8 cellular contexts compared by ENCODE assay signal in the genomic region with DNA sequence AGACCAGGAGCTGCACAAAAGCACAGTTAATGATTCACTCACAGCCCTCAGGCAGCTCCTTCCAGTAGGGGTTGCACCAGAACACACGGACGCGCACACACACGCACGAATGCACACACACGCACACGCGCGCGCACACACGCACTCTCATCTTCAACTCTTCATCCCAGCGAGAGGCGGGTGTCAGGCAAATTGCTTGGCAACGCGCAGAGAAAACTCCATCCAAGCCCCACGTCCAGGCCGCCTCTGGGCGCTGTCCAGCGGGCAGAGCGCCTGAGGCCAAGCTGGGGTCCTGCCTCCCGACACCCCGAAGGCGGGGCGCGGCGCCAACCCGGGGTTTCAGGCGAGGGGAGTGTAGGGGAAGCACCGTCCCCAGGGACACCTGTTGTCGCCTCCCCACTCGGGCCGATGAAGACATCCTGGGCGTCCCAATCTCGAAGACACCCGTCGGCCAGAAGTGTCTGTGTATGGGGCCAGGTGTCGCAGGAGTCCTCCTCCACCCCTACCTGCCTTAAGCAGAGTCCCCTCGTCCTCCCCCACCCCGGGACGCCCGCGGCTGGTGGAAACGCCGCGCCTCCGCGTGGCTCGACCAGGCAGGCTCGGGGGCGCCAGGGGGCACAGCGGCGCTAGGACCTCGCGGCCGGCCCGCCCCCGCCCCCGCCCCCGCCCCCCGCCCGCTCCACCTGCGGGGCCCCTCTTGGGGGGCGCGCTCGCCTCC. TPM values are rescaled to one million over a fixed set of nuclear protein-coding genes. Genes with fewer than 3 reads are reported as not detected.
A peak's percentile ranks its signal among the peaks of the same experiment; 100 is the strongest.
DNase-seq lines count a peak whose midpoint lies in the region; ATAC-seq and TF ChIP-seq lines count a peak whose summit lies in the region.

No MANE protein-coding gene starts in this region.

- peak; percentile 55 for DNase-seq in GM13977 (ENCODE audit: low spot score)
- DNase-seq in NCI-H128 (lab: John Stamatoyannopoulos, UW; ENCODE audit: unreplicated experiment) = peak; percentile 57
- peak; percentile 68 for DNase-seq in activated CD4-positive, alpha-beta T cell treated with anti-CD3 and anti-CD28 coated beads, Interleukin-2, amount 10 ng/mL, durations not matched to agents 24 days and 14 days
- DNase-seq in endodermal cell = peak; percentile 90
- DNase-seq in medulla oblongata (ENCODE audit: extremely low spot score) = peak; percentile 64
- DNase-seq in NCI-H2029 treated with DMSO at 0.1 percent for 48 hours (lab: John Stamatoyannopoulos, UW) = no peak

- WGBS in endodermal cell (ENCODE audit: insufficient coverage in 1 of 2, insufficient read length in 1 of 2), 2 experiments = 0% methylated on average over 6 to 64 of the region's 65 CpGs

- ATAC-seq in HG02610 (IDR thresholded peaks at IDR 0.05; ENCODE audit: unreplicated experiment) = peak; percentile 26

- intact Hi-C loops in activated CD4-positive, alpha-beta T cell treated with anti-CD3 and anti-CD28 coated beads, Interleukin-2, amount 10 ng/mL, durations not matched to agents 24 days and 14 days (cut with micrococcal nuclease) = no loop called here

- H3K4me3 ChIP-seq in endodermal cell (ENCODE audit: low read length) = peak overlapping the region; percentile 77
- peak overlapping the region; percentile 72 to 79 (median 76) for H3K4me3 ChIP-seq in subcutaneous abdominal adipose tissue (ENCODE audit: low read depth in 1 of 5, low read length in 5 of 5)

- H3K36me3 ChIP-seq in endodermal cell (ENCODE audit: control insufficient read depth, insufficient read depth, low read length) = no peaks in the 10 kb centered on the region
- H3K36me3 ChIP-seq in subcutaneous abdominal adipose tissue (ENCODE audit: control insufficient read depth in 5 of 5, insufficient read depth in 5 of 5, low read length in 5 of 5) = no peaks in the 10 kb centered on the region

- H3K4me3 Mint-ChIP-seq in activated CD4-positive, alpha-beta T cell treated with anti-CD3 and anti-CD28 coated beads, Interleukin-2, amount 10 ng/mL, durations not matched to agents 24 days and 14 days = peak overlapping the region; percentile 71
- peak overlapping the region; percentile 70 for H3K4me3 Mint-ChIP-seq in endodermal cell

- TF ChIP-seq CTCF in GM13977 (IDR thresholded peaks at IDR 0.05; ENCODE audit: extremely low read depth, insufficient read depth, missing control alignments) = no peak
- TF ChIP-seq CTCF in endodermal cell (conservative IDR thresholded peaks at IDR 0.05) = no peak

- H3K4me1 ChIP-seq in endodermal cell (ENCODE audit: control insufficient read depth, insufficient read depth, low read length) (peaks cover 4% of the 10 kb centered on the region), subcutaneous abdominal adipose tissue (ENCODE audit: control insufficient read depth in 5 of 5, insufficient read depth in 5 of 5, low read length in 5 of 5) (peaks cover 6 to 24% (median 17%) of the 10 kb centered on the region in 5 donors)

- H3K27ac ChIP-seq in endodermal cell (ENCODE audit: low read depth, low read length) = no peak overlapping the region
- no peak overlapping the region for H3K27ac ChIP-seq in subcutaneous abdominal adipose tissue (ENCODE audit: low read depth, low read length)

- in situ Hi-C loops in GM13977 (cut with MboI; ENCODE audit: low pct_unique_long_range_greater_than_20kb, low sequenced_read_pairs, unreplicated experiment) = no loop called here

- H3K9me3 ChIP-seq in endodermal cell (ENCODE audit: control insufficient read depth, low read length) = no peaks in the 10 kb centered on the region
- no peaks in the 10 kb centered on the region for H3K9me3 ChIP-seq in subcutaneous abdominal adipose tissue (ENCODE audit: control insufficient read depth in 5 of 5, low read length in 5 of 5)

- no peaks in the 10 kb centered on the region for H3K9me3 Mint-ChIP-seq in activated CD4-positive, alpha-beta T cell treated with anti-CD3 and anti-CD28 coated beads, Interleukin-2, amount 10 ng/mL, durations not matched to agents 24 days and 14 days
- H3K9me3 Mint-ChIP-seq in endodermal cell = no peaks in the 10 kb centered on the region

- H3K36me3 Mint-ChIP-seq in activated CD4-positive, alpha-beta T cell treated with anti-CD3 and anti-CD28 coated beads, Interleukin-2, amount 10 ng/mL, durations not matched to agents 24 days and 14 days (ENCODE audit: low read depth) = no peaks in the 10 kb centered on the region
- H3K36me3 Mint-ChIP-seq in endodermal cell (ENCODE audit: low read depth) = no peaks in the 10 kb centered on the region

- H3K27me3 ChIP-seq in endodermal cell (ENCODE audit: control insufficient read depth, insufficient read depth, low read length, poor library complexity, severe bottlenecking) = peaks cover 82% of the 10 kb centered on the region
- peaks cover 3 to 20% (median 12%) of the 10 kb centered on the region in 5 donors for H3K27me3 ChIP-seq in subcutaneous abdominal adipose tissue (ENCODE audit: control insufficient read depth in 5 of 5, insufficient read depth in 4 of 5, low read length in 5 of 5)

- H3K9ac ChIP-seq in endodermal cell (ENCODE audit: extremely low read depth, low read length, poor library complexity, severe bottlenecking) = no peak overlapping the region
- H3K9ac ChIP-seq in subcutaneous abdominal adipose tissue (ENCODE audit: low read length in 5 of 5) = peak overlapping the region in 2 of 5 donors; percentile 4 to 56

- H3K27me3 Mint-ChIP-seq in activated CD4-positive, alpha-beta T cell treated with anti-CD3 and anti-CD28 coated beads, Interleukin-2, amount 10 ng/mL, durations not matched to agents 24 days and 14 days = peaks cover 76% of the 10 kb centered on the region
- peaks cover 68% of the 10 kb centered on the region for H3K27me3 Mint-ChIP-seq in endodermal cell (ENCODE audit: insufficient read depth)

- H3K27ac Mint-ChIP-seq in activated CD4-positive, alpha-beta T cell treated with anti-CD3 and anti-CD28 coated beads, Interleukin-2, amount 10 ng/mL, durations not matched to agents 24 days and 14 days = no peak overlapping the region
- H3K27ac Mint-ChIP-seq in endodermal cell = no peak overlapping the region

- peaks cover 9% of the 10 kb centered on the region for H3K4me1 Mint-ChIP-seq in activated CD4-positive, alpha-beta T cell treated with anti-CD3 and anti-CD28 coated beads, Interleukin-2, amount 10 ng/mL, durations not matched to agents 24 days and 14 days
- H3K4me1 Mint-ChIP-seq in endodermal cell = peaks cover 28% of the 10 kb centered on the region

RNA-seq across cellular contexts. Expression of a gene that starts 35.6 kb away (rescaled TPM):
- 0.14 and 0.30 TPM in 2 replicates for total RNA-seq in activated CD4-positive, alpha-beta T cell treated with anti-CD3 and anti-CD28 coated beads, Interleukin-2, amount 10 ng/mL, durations not matched to agents 24 days and 14 days
- total RNA-seq in endodermal cell = 10 to 100 TPM; 37.2 to 43.9 TPM
- 19.2 TPM for polyA plus RNA-seq in endodermal cell (2013, experiment 1 of 2)
- 22.6 TPM for polyA plus RNA-seq in endodermal cell (2013, experiment 2 of 2)

Comparison
In these comparisons a context has a peak if more than half of its experiments do, and no peak if none do; other contexts are left out.
1. RNA of a gene that starts 35.6 kb away (total RNA-seq): 37.2 to 43.9 TPM in endodermal cell; 0.14 to 0.30 TPM in activated CD4-positive, alpha-beta T cell treated with anti-CD3 and anti-CD28 coated beads, Interleukin-2, amount 10 ng/mL, durations not matched to agents 24 days and 14 days; every median in the first group is over 10 times any median in the second.